In genomic region chr3:69543080-69543429, GRCh38 we compare ENCODE assay signal across 16 cellular contexts.
DNase-seq lines count a peak whose midpoint lies in the region; ATAC-seq and TF ChIP-seq lines count a peak whose summit lies in the region.
"Had no signal": no experiment of that assay in that cellular context is flagged by ENCODE, and none has a peak within 500 bp of the region (broad histone marks: within the 10 kb centered on the region; RNA-seq: fewer than 3 reads in every experiment).

No MANE protein-coding gene starts in this region.

- POLR2A ChIA-PET in activated CD4-positive, alpha-beta memory T cell treated with anti-CD3 and anti-CD28 coated beads, Interleukin-2, amount 10 ng/mL, durations not matched to agents 7 days and 5 days (lab: Charles Lee), result no interaction called here
- POLR2A ChIA-PET in activated CD8-positive, alpha-beta T cell treated with anti-CD3 and anti-CD28 coated beads, Interleukin-2, amount 10 ng/mL, durations not matched to agents 7 days and 5 days (lab: Charles Lee), result no interaction called here

- H3K4me1 ChIP-seq in ascending aorta (no peaks in the 10 kb centered on the region), iPS DF 6.9 (ENCODE audit: control insufficient read depth, insufficient read depth, low read length) (no peaks in the 10 kb centered on the region)

- H3K4me3 Mint-ChIP-seq in CD14-positive monocyte, result peak overlapping the region; percentile 99 to 100
- H3K4me3 Mint-ChIP-seq in activated CD4-positive, alpha-beta memory T cell treated with anti-CD3 and anti-CD28 coated beads, Interleukin-2, amount 10 ng/mL, durations not matched to agents 7 days and 5 days, result no peak overlapping the region
- no peak overlapping the region for H3K4me3 Mint-ChIP-seq in activated CD8-positive, alpha-beta T cell treated with anti-CD3 and anti-CD28 coated beads, Interleukin-2, amount 10 ng/mL, durations not matched to agents 7 days and 5 days
- H3K4me3 Mint-ChIP-seq: naive thymus-derived CD8-positive, alpha-beta T cell; T-helper 17 cell had no signal

- DNase-seq in CD14-positive monocyte (ENCODE audit: low spot score) (no peak), ascending aorta (ENCODE audit: low spot score in 2 of 2) (no peak), iPS DF 6.9 (ENCODE audit: low read depth, low spot score) (no peak), pons (ENCODE audit: low spot score) (peak; percentile 61), kidney tubule cell (ENCODE audit: low spot score) (no peak)
- no peak for DNase-seq in activated CD4-positive, alpha-beta memory T cell treated with anti-CD3 and anti-CD28 coated beads, Interleukin-2, amount 10 ng/mL, durations not matched to agents 7 days and 5 days
- DNase-seq in activated CD8-positive, alpha-beta T cell treated with anti-CD3 and anti-CD28 coated beads, Interleukin-2, amount 10 ng/mL, durations not matched to agents 7 days and 5 days, result no peak
- DNase-seq: activated CD4-positive, alpha-beta T cell treated with anti-CD3 and anti-CD28 coated beads, Interleukin-2, amount 50 U/mL, for 1 hour; activated gamma-delta T cell treated with Interleukin-2 at 50 U/mL for 16 hours; DMS79; naive thymus-derived CD8-positive, alpha-beta T cell; NCI-H446; PC-9; small intestine; T-helper 17 cell had no signal

- H3K9me3 ChIP-seq in ascending aorta (no peaks in the 10 kb centered on the region), iPS DF 6.9 (ENCODE audit: control insufficient read depth, insufficient read depth, low read length) (no peaks in the 10 kb centered on the region)

- H3K36me3 Mint-ChIP-seq in CD14-positive monocyte, result peaks cover 0 to 2% of the 10 kb centered on the region in 2 donors
- no peaks in the 10 kb centered on the region for H3K36me3 Mint-ChIP-seq in activated CD4-positive, alpha-beta memory T cell treated with anti-CD3 and anti-CD28 coated beads, Interleukin-2, amount 10 ng/mL, durations not matched to agents 7 days and 5 days (ENCODE audit: low read depth)
- no peaks in the 10 kb centered on the region for H3K36me3 Mint-ChIP-seq in activated CD8-positive, alpha-beta T cell treated with anti-CD3 and anti-CD28 coated beads, Interleukin-2, amount 10 ng/mL, durations not matched to agents 7 days and 5 days (ENCODE audit: low read depth)
- H3K36me3 Mint-ChIP-seq: naive thymus-derived CD8-positive, alpha-beta T cell had no signal

- no CpG with 5 or more reads among the region's 5 CpGs for WGBS in iPS DF 6.9 (ENCODE audit: insufficient coverage, insufficient read length)

- no peak overlapping the region for H3K27ac ChIP-seq in ascending aorta
- no peak overlapping the region for H3K27ac ChIP-seq in iPS DF 6.9 (ENCODE audit: low read length)
- H3K27ac ChIP-seq: PC-9 had no signal

- CTCF ChIA-PET in activated CD4-positive, alpha-beta memory T cell treated with anti-CD3 and anti-CD28 coated beads, Interleukin-2, amount 10 ng/mL, durations not matched to agents 7 days and 5 days (lab: Charles Lee), result no interaction called here
- CTCF ChIA-PET in activated CD8-positive, alpha-beta T cell treated with anti-CD3 and anti-CD28 coated beads, Interleukin-2, amount 10 ng/mL, durations not matched to agents 7 days and 5 days (lab: Charles Lee), result no interaction called here

- H3K9me3 Mint-ChIP-seq in CD14-positive monocyte, result peaks cover 0 to 1% (median 0%) of the 10 kb centered on the region in 7 donors
- H3K9me3 Mint-ChIP-seq in activated CD4-positive, alpha-beta memory T cell treated with anti-CD3 and anti-CD28 coated beads, Interleukin-2, amount 10 ng/mL, durations not matched to agents 7 days and 5 days, result no peaks in the 10 kb centered on the region
- H3K9me3 Mint-ChIP-seq in activated CD8-positive, alpha-beta T cell treated with anti-CD3 and anti-CD28 coated beads, Interleukin-2, amount 10 ng/mL, durations not matched to agents 7 days and 5 days (ENCODE audit: insufficient read depth), result no peaks in the 10 kb centered on the region
- H3K9me3 Mint-ChIP-seq: naive thymus-derived CD8-positive, alpha-beta T cell had no signal

- H3K27me3 Mint-ChIP-seq in CD14-positive monocyte (ENCODE audit: low read depth in 3 of 3), result peaks cover 7 to 9% (median 9%) of the 10 kb centered on the region in 3 donors
- peaks cover 40% of the 10 kb centered on the region for H3K27me3 Mint-ChIP-seq in activated CD4-positive, alpha-beta memory T cell treated with anti-CD3 and anti-CD28 coated beads, Interleukin-2, amount 10 ng/mL, durations not matched to agents 7 days and 5 days
- H3K27me3 Mint-ChIP-seq in activated CD8-positive, alpha-beta T cell treated with anti-CD3 and anti-CD28 coated beads, Interleukin-2, amount 10 ng/mL, durations not matched to agents 7 days and 5 days (ENCODE audit: low read depth), result peaks cover 38% of the 10 kb centered on the region

- no peak for ATAC-seq in activated CD8-positive, alpha-beta T cell treated with anti-CD3 and anti-CD28 coated beads, Interleukin-2, amount 10 ng/mL, durations not matched to agents 7 days and 5 days
- ATAC-seq in GM21381 (IDR thresholded peaks at IDR 0.05; ENCODE audit: unreplicated experiment), result no peak
- ATAC-seq: naive thymus-derived CD8-positive, alpha-beta T cell; T-helper 17 cell had no signal

- H3K27me3 ChIP-seq in ascending aorta, result no peaks in the 10 kb centered on the region
- peaks cover 1% of the 10 kb centered on the region; the same call in 1 of the 2 replicates for H3K27me3 ChIP-seq in iPS DF 6.9 (ENCODE audit: control insufficient read depth, insufficient read depth, low read length)

- H3K4me3 ChIP-seq in ascending aorta (peak overlapping the region; percentile 18 to 65), iPS DF 6.9 (ENCODE audit: low read length) (peak overlapping the region; percentile 61; the same call in 1 of the 2 replicates)
- H3K4me3 ChIP-seq: PC-9 had no signal

- intact Hi-C loops in CD14-positive monocyte (cut with micrococcal nuclease), result no loop called here
- intact Hi-C loops in ascending aorta (cut with DNase I), result no loop called here

- H3K27ac Mint-ChIP-seq in CD14-positive monocyte, result peak overlapping the region in 2 of 7 donors; percentile 6 to 39
- no peak overlapping the region for H3K27ac Mint-ChIP-seq in activated CD4-positive, alpha-beta memory T cell treated with anti-CD3 and anti-CD28 coated beads, Interleukin-2, amount 10 ng/mL, durations not matched to agents 7 days and 5 days
- no peak overlapping the region for H3K27ac Mint-ChIP-seq in activated CD8-positive, alpha-beta T cell treated with anti-CD3 and anti-CD28 coated beads, Interleukin-2, amount 10 ng/mL, durations not matched to agents 7 days and 5 days
- H3K27ac Mint-ChIP-seq: T-helper 17 cell had no signal

- peaks cover 35% of the 10 kb centered on the region for H3K4me1 Mint-ChIP-seq in CD14-positive monocyte
- peaks cover 2% of the 10 kb centered on the region for H3K4me1 Mint-ChIP-seq in activated CD4-positive, alpha-beta memory T cell treated with anti-CD3 and anti-CD28 coated beads, Interleukin-2, amount 10 ng/mL, durations not matched to agents 7 days and 5 days
- peaks cover 7% of the 10 kb centered on the region for H3K4me1 Mint-ChIP-seq in activated CD8-positive, alpha-beta T cell treated with anti-CD3 and anti-CD28 coated beads, Interleukin-2, amount 10 ng/mL, durations not matched to agents 7 days and 5 days (ENCODE audit: low read depth)

- H3K36me3 ChIP-seq in ascending aorta (no peaks in the 10 kb centered on the region), iPS DF 6.9 (ENCODE audit: control insufficient read depth, insufficient read depth, low read length) (no peaks in the 10 kb centered on the region)

- TF ChIP-seq CTCF in CD14-positive monocyte (IDR thresholded peaks at IDR 0.05), result no peak
- TF ChIP-seq CTCF in ascending aorta (IDR thresholded peaks at IDR 0.05), result no peak

Comparison
In these comparisons a context has a peak if more than half of its experiments do, and no peak if none do; other contexts are left out.
1. H3K4me3 Mint-ChIP-seq: peak in CD14-positive monocyte (2 of 2); none in activated CD4-positive, alpha-beta memory T cell treated with anti-CD3 and anti-CD28 coated beads, Interleukin-2, amount 10 ng/mL, durations not matched to agents 7 days and 5 days (single experiment) and activated CD8-positive, alpha-beta T cell treated with anti-CD3 and anti-CD28 coated beads, Interleukin-2, amount 10 ng/mL, durations not matched to agents 7 days and 5 days (single experiment).